In the genomic region with DNA sequence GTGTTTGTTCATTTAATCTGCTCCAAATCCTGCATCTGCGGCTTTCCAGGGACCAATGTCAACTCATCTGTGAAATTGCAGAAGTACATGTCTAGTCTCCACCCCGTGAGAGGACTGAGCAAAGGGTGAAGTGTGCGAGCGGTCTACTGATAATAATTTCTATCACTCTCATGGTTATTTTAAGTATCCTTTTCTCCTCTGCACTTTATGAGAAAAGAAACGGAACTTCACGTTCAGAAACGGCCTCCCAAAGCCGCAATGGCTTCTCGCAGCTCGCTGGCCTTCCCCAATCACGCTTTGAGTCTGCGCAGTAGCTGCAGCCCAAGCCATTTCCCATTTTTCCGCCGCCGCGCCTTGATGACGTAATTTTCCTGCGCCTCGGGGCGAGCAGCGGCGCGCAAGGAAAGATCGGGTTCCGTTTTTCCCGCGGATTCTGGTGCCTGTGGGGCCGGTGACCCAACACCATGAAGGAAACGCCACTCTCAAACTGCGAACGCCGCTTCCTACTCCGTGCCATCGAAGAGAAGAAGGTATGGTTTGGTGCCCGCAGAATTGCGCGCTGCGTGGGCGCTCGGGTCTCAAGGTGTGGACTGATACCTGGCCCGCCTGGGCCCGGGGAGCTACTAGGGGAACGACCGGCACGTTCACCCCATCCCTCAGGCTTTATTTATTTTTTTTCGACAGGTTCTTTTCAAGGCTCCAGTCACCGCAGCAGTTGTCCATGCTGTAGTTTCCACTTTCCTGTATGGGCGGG, we compare ENCODE assay signal across 8 cellular contexts. TPM values are rescaled to one million over a fixed set of nuclear protein-coding genes. Genes with fewer than 3 reads are reported as not detected.
A peak's percentile ranks its signal among the peaks of the same experiment; 100 is the strongest.
DNase-seq lines count a peak whose midpoint lies in the region; ATAC-seq and TF ChIP-seq lines count a peak whose summit lies in the region.

A gene with protein sequence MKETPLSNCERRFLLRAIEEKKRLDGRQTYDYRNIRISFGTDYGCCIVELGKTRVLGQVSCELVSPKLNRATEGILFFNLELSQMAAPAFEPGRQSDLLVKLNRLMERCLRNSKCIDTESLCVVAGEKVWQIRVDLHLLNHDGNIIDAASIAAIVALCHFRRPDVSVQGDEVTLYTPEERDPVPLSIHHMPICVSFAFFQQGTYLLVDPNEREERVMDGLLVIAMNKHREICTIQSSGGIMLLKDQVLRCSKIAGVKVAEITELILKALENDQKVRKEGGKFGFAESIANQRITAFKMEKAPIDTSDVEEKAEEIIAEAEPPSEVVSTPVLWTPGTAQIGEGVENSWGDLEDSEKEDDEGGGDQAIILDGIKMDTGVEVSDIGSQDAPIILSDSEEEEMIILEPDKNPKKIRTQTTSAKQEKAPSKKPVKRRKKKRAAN (plus strand): TSS at position 363 of the 754 bp plus-strand sequence. CDS start 102 bp downstream, at position 465.

- intact Hi-C loops in left cardiac atrium (cut with DNase I) = loop anchor here in 1 of 2 donors (5.0 kb wide), 1 partner anchor 104 kb away; a partner anchor contains a TSS

- H3K9me3 Mint-ChIP-seq in T-helper 1 cell treated with Interleukin-12 subunit alpha and Interleukin-12 subunit beta and Interleukin-4 antibody, amounts not matched to agents 30 μg/mL and 1 μg/mL, for 36 hours = no peaks in the 10 kb centered on the region
- no peaks in the 10 kb centered on the region for H3K9me3 Mint-ChIP-seq in progenitor cell of endocrine pancreas (ENCODE audit: low read depth)

- peak within 1 kb of the TSS; percentile 99 for H3K27ac Mint-ChIP-seq in T-helper 1 cell treated with Interleukin-12 subunit alpha and Interleukin-12 subunit beta and Interleukin-4 antibody, amounts not matched to agents 30 μg/mL and 1 μg/mL, for 36 hours
- H3K27ac Mint-ChIP-seq in progenitor cell of endocrine pancreas = peak within 1 kb of the TSS; percentile 97

- in situ Hi-C loops in GM13976 (cut with MboI; ENCODE audit: low sequenced_read_pairs, unreplicated experiment) = no loop called here

- peaks cover 41% of the 10 kb centered on the region for H3K4me1 Mint-ChIP-seq in T-helper 1 cell treated with Interleukin-12 subunit alpha and Interleukin-12 subunit beta and Interleukin-4 antibody, amounts not matched to agents 30 μg/mL and 1 μg/mL, for 36 hours (ENCODE audit: low read depth)
- H3K4me1 Mint-ChIP-seq in progenitor cell of endocrine pancreas (ENCODE audit: low read depth) = peaks cover 10% of the 10 kb centered on the region

- DNase-seq in GM13976 (ENCODE audit: low spot score) (peak; percentile 85), NCI-H1694 (lab: John Stamatoyannopoulos, UW) (peak; percentile 78), amniotic stem cell (lab: John Stamatoyannopoulos, UW) (peak; percentile 77), left cardiac atrium (peak; percentile 94), progenitor cell of endocrine pancreas (ENCODE audit: low spot score, unreplicated experiment) (peak; percentile 94), ureter (ENCODE audit: low spot score) (peak; percentile 96)

- TF ChIP-seq CTCF in GM13976 (IDR thresholded peaks at IDR 0.05; ENCODE audit: borderline replicate concordance, control extremely low read depth, extremely low read depth, insufficient read depth, missing control alignments) (no peak), progenitor cell of endocrine pancreas (IDR thresholded peaks at IDR 0.05; ENCODE audit: unreplicated experiment) (no peak)

- H3K27me3 Mint-ChIP-seq in T-helper 1 cell treated with Interleukin-12 subunit alpha and Interleukin-12 subunit beta and Interleukin-4 antibody, amounts not matched to agents 30 μg/mL and 1 μg/mL, for 36 hours (ENCODE audit: low read depth) = no peaks in the 10 kb centered on the region
- H3K27me3 Mint-ChIP-seq in progenitor cell of endocrine pancreas = peaks cover 3% of the 10 kb centered on the region

- peak; percentile 90 for ATAC-seq in HG02870 (IDR thresholded peaks at IDR 0.05; ENCODE audit: unreplicated experiment)
- ATAC-seq in left cardiac atrium = peak; percentile 97 to 98

- peak within 1 kb of the TSS; percentile 93 for H3K4me3 Mint-ChIP-seq in T-helper 1 cell treated with Interleukin-12 subunit alpha and Interleukin-12 subunit beta and Interleukin-4 antibody, amounts not matched to agents 30 μg/mL and 1 μg/mL, for 36 hours
- peak within 1 kb of the TSS; percentile 88 for H3K4me3 Mint-ChIP-seq in progenitor cell of endocrine pancreas (ENCODE audit: low read depth)

- peaks cover 16% of the 10 kb centered on the region for H3K36me3 Mint-ChIP-seq in T-helper 1 cell treated with Interleukin-12 subunit alpha and Interleukin-12 subunit beta and Interleukin-4 antibody, amounts not matched to agents 30 μg/mL and 1 μg/mL, for 36 hours (ENCODE audit: low read depth)
- H3K36me3 Mint-ChIP-seq in progenitor cell of endocrine pancreas (ENCODE audit: insufficient read depth) = peaks cover 4% of the 10 kb centered on the region

RNA-seq across cellular contexts. Expression of the gene that starts here (rescaled TPM):
- total RNA-seq in left cardiac atrium = 10 to 100 TPM; 11.0 to 15.1 TPM
- total RNA-seq in progenitor cell of endocrine pancreas = 33.6 and 35.9 TPM in 2 replicates
- total RNA-seq in ureter = 17.2 TPM

Comparison
In these comparisons a context has a peak if more than half of its experiments do, and no peak if none do; other contexts are left out.
1. Peak in every context shown above with its lines: DNase-seq and ATAC-seq.